ENCODE assay signal across 11 cellular contexts in the genomic region with DNA sequence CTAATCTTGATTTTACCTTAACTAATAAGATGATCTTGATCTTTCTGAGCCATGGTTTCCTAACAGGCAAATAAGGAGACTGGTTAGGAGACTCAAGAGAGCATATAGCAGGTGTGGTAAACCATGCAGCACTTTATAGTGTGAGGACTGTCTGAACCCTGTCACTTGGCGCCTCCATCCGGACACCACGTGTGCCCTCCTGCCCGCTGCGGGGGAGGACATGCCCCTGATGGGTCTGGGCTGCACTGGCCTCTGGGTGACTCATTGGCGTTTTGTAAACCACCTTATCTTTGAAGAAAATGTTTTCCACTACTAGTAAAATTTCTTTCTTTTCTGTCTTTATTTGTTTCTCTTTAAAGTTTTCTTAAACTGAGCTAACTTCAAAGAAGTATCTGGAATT.
DNase-seq lines count a peak whose midpoint lies in the region; ATAC-seq, FAIRE-seq and TF ChIP-seq lines count a peak whose summit lies in the region.
"Had no signal": no experiment of that assay in that cellular context is flagged by ENCODE, and none has a peak within 500 bp of the region (broad histone marks: within the 10 kb centered on the region; RNA-seq: fewer than 3 reads in every experiment).

No MANE protein-coding gene starts in this region.

- H3K27me3 ChIP-seq in bronchial epithelial cell (ENCODE audit: control insufficient read depth, insufficient read depth, low read length) (no peaks in the 10 kb centered on the region), smooth muscle cell (ENCODE audit: low read depth) (no peaks in the 10 kb centered on the region), osteoblast (ENCODE audit: insufficient read depth, low read length) (no peaks in the 10 kb centered on the region), H9 (ENCODE audit: insufficient read depth, low read length) (no peaks in the 10 kb centered on the region)

- H3K4me3 ChIP-seq in bronchial epithelial cell (ENCODE audit: low read depth, low read length) (no peak overlapping the region), smooth muscle cell (no peak overlapping the region), osteoblast (ENCODE audit: insufficient read depth, low read length) (no peak overlapping the region)

- no peaks in the 10 kb centered on the region; a peak in 1 of 7 replicates for H3K36me3 Mint-ChIP-seq in H9 (ENCODE audit: insufficient read depth in 1 of 3, low read depth in 3 of 3)
- H3K36me3 Mint-ChIP-seq: activated naive CD4-positive, alpha-beta T cell treated with anti-CD3 and anti-CD28 coated beads, Interleukin-2, amount 50 U/mL, for 72 hours had no signal

- H3K79me2 ChIP-seq in smooth muscle cell (ENCODE audit: low read depth) (peaks cover 58% of the 10 kb centered on the region), osteoblast (ENCODE audit: insufficient read depth, low read length) (peaks cover 64% of the 10 kb centered on the region), H9 (ENCODE audit: insufficient read depth, low read length) (peaks cover 2% of the 10 kb centered on the region; the same call in 1 of the 2 replicates)

- no peak overlapping the region for H2BK20ac ChIP-seq in H9 (ENCODE audit: low read depth, low read length, poor library complexity, severe bottlenecking)

- H4K91ac ChIP-seq in H9 (ENCODE audit: insufficient read length, low read depth, low read length): no peak overlapping the region

- no peaks in the 10 kb centered on the region for H3K23me2 ChIP-seq in H9 (ENCODE audit: insufficient read length, low read depth, low read length, poor library complexity, severe bottlenecking)

- H3K27ac ChIP-seq in smooth muscle cell (ENCODE audit: low read depth) (peak overlapping the region; percentile 77), osteoblast (ENCODE audit: low read depth, low read length) (no peak overlapping the region), H9 (ENCODE audit: insufficient read length, low read depth, low read length) (no peak overlapping the region)

- H3K14ac ChIP-seq in H9 (ENCODE audit: insufficient read depth, low read length): no peak overlapping the region

- no peak overlapping the region for H3K4ac ChIP-seq in H9 (ENCODE audit: low read depth, low read length)

- DNase-seq in HT1080 (ENCODE audit: low read depth) (peak; percentile 61), bronchial epithelial cell (ENCODE audit: low read depth) (peak; percentile 61), smooth muscle cell (lab: John Stamatoyannopoulos, UW; ENCODE audit: unreplicated experiment) (no peak), osteoblast (ENCODE audit: insufficient read length, low spot score, missing footprints) (no peak), H9 (no peak)
- DNase-seq in activated CD4-positive, alpha-beta T cell treated with anti-CD3 and anti-CD28 coated beads for 4 hours: no peak
- DNase-seq in activated CD4-positive, alpha-beta T cell treated with anti-CD3 and anti-CD28 coated beads, Interleukin-2, amount 50 U/mL, for 48 hours: no peak
- DNase-seq: NCI-H1436, T1000 had no signal

- H3K27ac Mint-ChIP-seq in H9: no peak overlapping the region
- H3K27ac Mint-ChIP-seq: activated naive CD4-positive, alpha-beta T cell treated with anti-CD3 and anti-CD28 coated beads, Interleukin-2, amount 50 U/mL, for 72 hours had no signal

- ATAC-seq in GM19035 (IDR thresholded peaks at IDR 0.05; ENCODE audit: unreplicated experiment): peak; percentile 37
- ATAC-seq: activated naive CD4-positive, alpha-beta T cell treated with anti-CD3 and anti-CD28 coated beads, Interleukin-2, amount 50 U/mL, for 72 hours had no signal

- H3K79me1 ChIP-seq in H9 (ENCODE audit: insufficient read depth, low read depth, low read length, poor library complexity, severe bottlenecking): no peaks in the 10 kb centered on the region

- no peak overlapping the region for H2BK12ac ChIP-seq in H9 (ENCODE audit: insufficient read length, low read depth, low read length)

- H3K4me3 Mint-ChIP-seq in H9: no peak overlapping the region

- TF ChIP-seq CTCF in bronchial epithelial cell (IDR thresholded peaks at IDR 0.05; ENCODE audit: insufficient read depth, low read length, severe bottlenecking): no peak
- no peak for TF ChIP-seq CTCF in smooth muscle cell (IDR thresholded peaks at IDR 0.05; ENCODE audit: borderline replicate concordance, insufficient read depth, poor library complexity, severe bottlenecking)
- TF ChIP-seq CTCF in osteoblast (IDR thresholded peaks at IDR 0.05; ENCODE audit: extremely low read depth, low read depth, low read length): no peak
- no peak; the same call in 2 of the 3 replicates for TF ChIP-seq CTCF in H9 (conservative IDR thresholded peaks at IDR 0.05)

- H4K8ac ChIP-seq in H9 (replicated peaks; ENCODE audit: insufficient read length, low read depth, low read length): no peak overlapping the region

- WGBS in smooth muscle cell (ENCODE audit: low lambda C conversion rate): 13% methylated on average over 6 of the region's 6 CpGs
- WGBS in H9 (ENCODE audit: extremely low coverage, insufficient read length, low lambda C conversion rate): no CpG with 5 or more reads among the region's 6 CpGs

- H3T11ph ChIP-seq in H9 (ENCODE audit: low read length): no peak overlapping the region

- H3K27me3 Mint-ChIP-seq in H9 (ENCODE audit: low read depth): no peaks in the 10 kb centered on the region

- no peak overlapping the region for H2BK120ac ChIP-seq in H9 (ENCODE audit: low read depth, low read length, poor library complexity, severe bottlenecking)

- H3K4me1 ChIP-seq in smooth muscle cell (ENCODE audit: low read depth): peaks cover 59% of the 10 kb centered on the region
- H3K4me1 ChIP-seq in osteoblast (ENCODE audit: insufficient read depth, low read length): peaks cover 11% of the 10 kb centered on the region
- peaks cover 12% of the 10 kb centered on the region; the same call in 1 of the 2 replicates for H3K4me1 ChIP-seq in H9 (ENCODE audit: insufficient read depth, low read length)

- H3K56ac ChIP-seq in H9 (ENCODE audit: insufficient read length, low read depth, low read length): no peak overlapping the region

- H3K4me1 Mint-ChIP-seq in H9: peaks cover 72 to 76% of the 10 kb centered on the region in 2 experiments

- no peaks in the 10 kb centered on the region for H3K9me3 ChIP-seq in smooth muscle cell (replicated peaks; ENCODE audit: low read depth)
- H3K9me3 ChIP-seq in osteoblast (ENCODE audit: low read depth, low read length): no peaks in the 10 kb centered on the region
- no peaks in the 10 kb centered on the region for H3K9me3 ChIP-seq in H9 (ENCODE audit: control insufficient read depth, low read depth, low read length)

- H4K20me1 ChIP-seq in smooth muscle cell (ENCODE audit: low read depth): peaks cover 30% of the 10 kb centered on the region
- peaks cover 6% of the 10 kb centered on the region for H4K20me1 ChIP-seq in osteoblast (ENCODE audit: insufficient read depth, low read length)
- no peaks in the 10 kb centered on the region for H4K20me1 ChIP-seq in H9 (ENCODE audit: control insufficient read depth, insufficient read depth, insufficient read length)

- H3K23ac ChIP-seq in H9 (ENCODE audit: insufficient read length, low read depth, low read length): no peak overlapping the region

- H3K18ac ChIP-seq in H9 (ENCODE audit: insufficient read length, low read depth, low read length): no peak overlapping the region

- FAIRE-seq in bronchial epithelial cell (lab: Jason Lieb, UNC): no peak

- no peak overlapping the region for H4K5ac ChIP-seq in H9 (ENCODE audit: insufficient read length, low read depth, low read length)

- no peak overlapping the region for H2AK5ac ChIP-seq in H9 (ENCODE audit: insufficient read length, low read length)

- H3K9ac ChIP-seq in smooth muscle cell (ENCODE audit: low read depth): no peak overlapping the region
- H3K9ac ChIP-seq in H9 (ENCODE audit: extremely low read depth, insufficient read length, low read length): no peak overlapping the region

- H2AFZ ChIP-seq in smooth muscle cell (ENCODE audit: low read depth) (no peak overlapping the region), osteoblast (ENCODE audit: low read length) (no peak overlapping the region), H9 (ENCODE audit: low read length) (no peak overlapping the region)

- no peak overlapping the region for H2BK15ac ChIP-seq in H9 (ENCODE audit: low read depth, low read length)

- no peaks in the 10 kb centered on the region; a peak in 1 of 5 replicates for H3K9me3 Mint-ChIP-seq in H9
- H3K9me3 Mint-ChIP-seq: activated naive CD4-positive, alpha-beta T cell treated with anti-CD3 and anti-CD28 coated beads, Interleukin-2, amount 50 U/mL, for 72 hours had no signal

- H3K36me3 ChIP-seq in bronchial epithelial cell (ENCODE audit: control insufficient read depth, insufficient read depth, low read length): no peaks in the 10 kb centered on the region
- no peaks in the 10 kb centered on the region for H3K36me3 ChIP-seq in smooth muscle cell (ENCODE audit: low read depth)
- H3K36me3 ChIP-seq in osteoblast (ENCODE audit: insufficient read depth, low read length): no peaks in the 10 kb centered on the region

- H3K4me2 ChIP-seq in smooth muscle cell: peak overlapping the region; percentile 75
- no peak overlapping the region for H3K4me2 ChIP-seq in osteoblast (ENCODE audit: insufficient read depth, low read length)
- no peak overlapping the region for H3K4me2 ChIP-seq in H9 (ENCODE audit: insufficient read depth, insufficient read length, low read length)

- no peak overlapping the region for H2BK5ac ChIP-seq in H9 (ENCODE audit: insufficient read length, low read length)

- peaks cover 11% of the 10 kb centered on the region for H3F3A ChIP-seq in smooth muscle cell (ENCODE audit: low read depth)

Comparison
In these comparisons a context has a peak if more than half of its experiments do, and no peak if none do; other contexts are left out.
1. DNase-seq: peak in HT1080 (single experiment) and bronchial epithelial cell (single experiment); none in smooth muscle cell (single experiment), activated CD4-positive, alpha-beta T cell treated with anti-CD3 and anti-CD28 coated beads for 4 hours (0 of 2), activated CD4-positive, alpha-beta T cell treated with anti-CD3 and anti-CD28 coated beads, Interleukin-2, amount 50 U/mL, for 48 hours (0 of 2), osteoblast (single experiment) and H9 (single experiment).